In the genomic region with DNA sequence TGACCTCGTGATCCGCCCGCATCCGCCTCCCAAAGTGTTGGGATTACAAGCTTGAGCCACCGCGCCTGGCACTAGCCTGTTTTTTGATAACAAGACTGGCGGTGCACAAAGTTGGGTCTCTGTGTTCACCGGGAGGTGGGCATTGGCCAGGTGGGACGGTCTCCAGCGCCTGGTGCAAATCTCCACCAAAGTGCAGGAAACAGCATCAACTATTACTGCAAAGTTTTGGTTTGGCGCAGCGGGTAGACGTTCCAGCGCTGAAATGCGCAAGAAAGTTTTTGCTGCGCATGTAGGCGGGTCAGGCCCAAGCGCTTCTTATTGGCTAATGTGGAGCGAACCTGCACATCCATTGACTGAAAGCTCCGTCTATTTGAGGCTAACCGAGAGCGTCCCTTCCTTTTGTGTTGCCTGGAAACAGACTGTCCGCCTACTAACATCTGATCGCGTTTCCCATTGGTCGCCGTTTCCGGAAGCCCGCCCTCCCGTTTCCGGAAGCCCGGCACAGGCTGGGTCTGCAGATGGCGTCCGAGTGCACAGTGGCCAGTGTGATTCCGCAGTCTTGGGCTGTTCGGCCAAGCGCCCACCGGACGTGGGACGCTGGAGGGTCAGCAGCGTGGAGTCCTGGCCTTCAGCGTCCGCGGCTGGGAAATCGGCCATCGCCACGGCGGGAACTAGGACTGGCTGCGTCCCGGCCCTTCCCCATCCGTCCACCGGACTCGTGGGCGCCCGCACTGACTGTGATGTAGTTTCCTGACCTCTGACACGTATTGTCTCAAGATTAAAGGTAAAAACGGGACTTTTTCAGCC, we compare ENCODE assay signal across 1 cellular context.
TF ChIP-seq lines count a peak whose summit lies in the region.

No MANE protein-coding gene starts in this region.

TF ChIP-seq in HepG2, 621 proteins besides CTCF, POLR2A, EP300 and RAD21 (continued from another document and continues in another):
- TF ChIP-seq POLR2AphosphoS2 (IDR thresholded peaks at IDR 0.05; ENCODE audit: low read depth, low read length): no peak
- 0 out of 2 replicates have a peak, but pooled peaks have one; percentile 33 for TF ChIP-seq ZNF256 (CRISPR knock-in tag; conservative IDR thresholded peaks at IDR 0.05)
- no peak for TF ChIP-seq RFXAP (CRISPR knock-in tag; IDR thresholded peaks at IDR 0.05; ENCODE audit: borderline replicate concordance)
- TF ChIP-seq MLLT10 (CRISPR knock-in tag; IDR thresholded peaks at IDR 0.05): no peak
- no peak for TF ChIP-seq PITX1 (CRISPR knock-in tag; IDR thresholded peaks at IDR 0.05)
- no peak for TF ChIP-seq ZNF878 (CRISPR knock-in tag; IDR thresholded peaks at IDR 0.05)
- TF ChIP-seq CCAR2 (optimal IDR thresholded peaks at IDR 0.05; ENCODE audit: low read depth, low read length): no peak
- no peak for TF ChIP-seq ZNF234 (CRISPR knock-in tag; conservative IDR thresholded peaks at IDR 0.05)
- TF ChIP-seq SMC3 (IDR thresholded peaks at IDR 0.05; ENCODE audit: low read length): no peak
- TF ChIP-seq ZBTB8A (CRISPR knock-in tag; IDR thresholded peaks at IDR 0.05; ENCODE audit: borderline replicate concordance, low read depth): no peak
- peak; percentile 34 for TF ChIP-seq TEAD3 (CRISPR knock-in tag; optimal IDR thresholded peaks at IDR 0.05; ENCODE audit: borderline replicate concordance)
- TF ChIP-seq CBX5 (CRISPR knock-in tag; IDR thresholded peaks at IDR 0.05; ENCODE audit: borderline replicate concordance): no peak
- TF ChIP-seq SIN3A (IDR thresholded peaks at IDR 0.05; ENCODE audit: borderline replicate concordance, low read depth, low read length): peak; percentile 82; the same call in 1 of the 2 replicates
- TF ChIP-seq SP1 (IDR thresholded peaks at IDR 0.05): no peak
- peak; percentile 46; the same call in 1 of the 2 replicates for TF ChIP-seq SP1 (CRISPR knock-in tag; IDR thresholded peaks at IDR 0.05)
- peak; percentile 88 for TF ChIP-seq KMT2B (CRISPR knock-in tag; IDR thresholded peaks at IDR 0.05)
- TF ChIP-seq GABPA (IDR thresholded peaks at IDR 0.05; ENCODE audit: low read depth, low read length): peak; percentile 99
- peak; percentile 98 for TF ChIP-seq GABPA (CRISPR knock-in tag; IDR thresholded peaks at IDR 0.05; ENCODE audit: low read depth)
- no peak for TF ChIP-seq CSRNP2 (CRISPR knock-in tag; conservative IDR thresholded peaks at IDR 0.05; ENCODE audit: low read depth)
- TF ChIP-seq CCDC6 (CRISPR knock-in tag; IDR thresholded peaks at IDR 0.05): peak; percentile 72; the same call in 1 of the 2 replicates
- TF ChIP-seq LBX2 (CRISPR knock-in tag; IDR thresholded peaks at IDR 0.05; ENCODE audit: borderline replicate concordance): no peak
- TF ChIP-seq ZMAT3 (CRISPR knock-in tag; conservative IDR thresholded peaks at IDR 0.05): no peak
- TF ChIP-seq ADNP (CRISPR knock-in tag; IDR thresholded peaks at IDR 0.05): no peak
- TF ChIP-seq, protein P1, sequence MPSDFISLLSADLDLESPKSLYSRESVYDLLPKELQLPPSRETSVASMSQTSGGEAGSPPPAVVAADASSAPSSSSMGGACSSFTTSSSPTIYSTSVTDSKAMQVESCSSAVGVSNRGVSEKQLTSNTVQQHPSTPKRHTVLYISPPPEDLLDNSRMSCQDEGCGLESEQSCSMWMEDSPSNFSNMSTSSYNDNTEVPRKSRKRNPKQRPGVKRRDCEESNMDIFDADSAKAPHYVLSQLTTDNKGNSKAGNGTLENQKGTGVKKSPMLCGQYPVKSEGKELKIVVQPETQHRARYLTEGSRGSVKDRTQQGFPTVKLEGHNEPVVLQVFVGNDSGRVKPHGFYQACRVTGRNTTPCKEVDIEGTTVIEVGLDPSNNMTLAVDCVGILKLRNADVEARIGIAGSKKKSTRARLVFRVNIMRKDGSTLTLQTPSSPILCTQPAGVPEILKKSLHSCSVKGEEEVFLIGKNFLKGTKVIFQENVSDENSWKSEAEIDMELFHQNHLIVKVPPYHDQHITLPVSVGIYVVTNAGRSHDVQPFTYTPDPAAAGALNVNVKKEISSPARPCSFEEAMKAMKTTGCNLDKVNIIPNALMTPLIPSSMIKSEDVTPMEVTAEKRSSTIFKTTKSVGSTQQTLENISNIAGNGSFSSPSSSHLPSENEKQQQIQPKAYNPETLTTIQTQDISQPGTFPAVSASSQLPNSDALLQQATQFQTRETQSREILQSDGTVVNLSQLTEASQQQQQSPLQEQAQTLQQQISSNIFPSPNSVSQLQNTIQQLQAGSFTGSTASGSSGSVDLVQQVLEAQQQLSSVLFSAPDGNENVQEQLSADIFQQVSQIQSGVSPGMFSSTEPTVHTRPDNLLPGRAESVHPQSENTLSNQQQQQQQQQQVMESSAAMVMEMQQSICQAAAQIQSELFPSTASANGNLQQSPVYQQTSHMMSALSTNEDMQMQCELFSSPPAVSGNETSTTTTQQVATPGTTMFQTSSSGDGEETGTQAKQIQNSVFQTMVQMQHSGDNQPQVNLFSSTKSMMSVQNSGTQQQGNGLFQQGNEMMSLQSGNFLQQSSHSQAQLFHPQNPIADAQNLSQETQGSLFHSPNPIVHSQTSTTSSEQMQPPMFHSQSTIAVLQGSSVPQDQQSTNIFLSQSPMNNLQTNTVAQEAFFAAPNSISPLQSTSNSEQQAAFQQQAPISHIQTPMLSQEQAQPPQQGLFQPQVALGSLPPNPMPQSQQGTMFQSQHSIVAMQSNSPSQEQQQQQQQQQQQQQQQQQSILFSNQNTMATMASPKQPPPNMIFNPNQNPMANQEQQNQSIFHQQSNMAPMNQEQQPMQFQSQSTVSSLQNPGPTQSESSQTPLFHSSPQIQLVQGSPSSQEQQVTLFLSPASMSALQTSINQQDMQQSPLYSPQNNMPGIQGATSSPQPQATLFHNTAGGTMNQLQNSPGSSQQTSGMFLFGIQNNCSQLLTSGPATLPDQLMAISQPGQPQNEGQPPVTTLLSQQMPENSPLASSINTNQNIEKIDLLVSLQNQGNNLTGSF (CRISPR knock-in tag; IDR thresholded peaks at IDR 0.05): no peak
- no peak for TF ChIP-seq NR3C1 (CRISPR knock-in tag; IDR thresholded peaks at IDR 0.05)
- TF ChIP-seq ZNF839 (CRISPR knock-in tag; IDR thresholded peaks at IDR 0.05; ENCODE audit: borderline replicate concordance): no peak
- TF ChIP-seq TOPORS (CRISPR knock-in tag; IDR thresholded peaks at IDR 0.05): peak; percentile 52; the same call in 1 of the 2 replicates
- TF ChIP-seq ZBED4 (CRISPR knock-in tag; IDR thresholded peaks at IDR 0.05; ENCODE audit: borderline replicate concordance): no peak
- no peak for TF ChIP-seq NCOA1 (CRISPR knock-in tag; IDR thresholded peaks at IDR 0.05)
- TF ChIP-seq GLMP (CRISPR knock-in tag; IDR thresholded peaks at IDR 0.05; ENCODE audit: borderline replicate concordance): no peak
- 0 out of 2 replicates have a peak, but pooled peaks have one; percentile 27 for TF ChIP-seq ZSCAN9 (CRISPR knock-in tag; IDR thresholded peaks at IDR 0.05; ENCODE audit: borderline replicate concordance)
- TF ChIP-seq ARHGAP35 (CRISPR knock-in tag; IDR thresholded peaks at IDR 0.05; ENCODE audit: borderline replicate concordance): 0 out of 2 replicates have a peak, but pooled peaks have one; percentile 57
- TF ChIP-seq, protein P2, sequence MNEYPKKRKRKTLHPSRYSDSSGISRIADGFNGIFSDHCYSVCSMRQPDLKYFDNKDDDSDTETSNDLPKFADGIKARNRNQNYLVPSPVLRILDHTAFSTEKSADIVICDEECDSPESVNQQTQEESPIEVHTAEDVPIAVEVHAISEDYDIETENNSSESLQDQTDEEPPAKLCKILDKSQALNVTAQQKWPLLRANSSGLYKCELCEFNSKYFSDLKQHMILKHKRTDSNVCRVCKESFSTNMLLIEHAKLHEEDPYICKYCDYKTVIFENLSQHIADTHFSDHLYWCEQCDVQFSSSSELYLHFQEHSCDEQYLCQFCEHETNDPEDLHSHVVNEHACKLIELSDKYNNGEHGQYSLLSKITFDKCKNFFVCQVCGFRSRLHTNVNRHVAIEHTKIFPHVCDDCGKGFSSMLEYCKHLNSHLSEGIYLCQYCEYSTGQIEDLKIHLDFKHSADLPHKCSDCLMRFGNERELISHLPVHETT (CRISPR knock-in tag; conservative IDR thresholded peaks at IDR 0.05): no peak
- 0 out of 2 replicates have a peak, but pooled peaks have one; percentile 44 for TF ChIP-seq TFDP2 (CRISPR knock-in tag; IDR thresholded peaks at IDR 0.05)
- no peak for TF ChIP-seq ZNF775 (CRISPR knock-in tag; IDR thresholded peaks at IDR 0.05; ENCODE audit: borderline replicate concordance)
- peak; percentile 64; the same call in 1 of the 2 replicates for TF ChIP-seq ZNF768 (CRISPR knock-in tag; IDR thresholded peaks at IDR 0.05)
- TF ChIP-seq, protein P3, sequence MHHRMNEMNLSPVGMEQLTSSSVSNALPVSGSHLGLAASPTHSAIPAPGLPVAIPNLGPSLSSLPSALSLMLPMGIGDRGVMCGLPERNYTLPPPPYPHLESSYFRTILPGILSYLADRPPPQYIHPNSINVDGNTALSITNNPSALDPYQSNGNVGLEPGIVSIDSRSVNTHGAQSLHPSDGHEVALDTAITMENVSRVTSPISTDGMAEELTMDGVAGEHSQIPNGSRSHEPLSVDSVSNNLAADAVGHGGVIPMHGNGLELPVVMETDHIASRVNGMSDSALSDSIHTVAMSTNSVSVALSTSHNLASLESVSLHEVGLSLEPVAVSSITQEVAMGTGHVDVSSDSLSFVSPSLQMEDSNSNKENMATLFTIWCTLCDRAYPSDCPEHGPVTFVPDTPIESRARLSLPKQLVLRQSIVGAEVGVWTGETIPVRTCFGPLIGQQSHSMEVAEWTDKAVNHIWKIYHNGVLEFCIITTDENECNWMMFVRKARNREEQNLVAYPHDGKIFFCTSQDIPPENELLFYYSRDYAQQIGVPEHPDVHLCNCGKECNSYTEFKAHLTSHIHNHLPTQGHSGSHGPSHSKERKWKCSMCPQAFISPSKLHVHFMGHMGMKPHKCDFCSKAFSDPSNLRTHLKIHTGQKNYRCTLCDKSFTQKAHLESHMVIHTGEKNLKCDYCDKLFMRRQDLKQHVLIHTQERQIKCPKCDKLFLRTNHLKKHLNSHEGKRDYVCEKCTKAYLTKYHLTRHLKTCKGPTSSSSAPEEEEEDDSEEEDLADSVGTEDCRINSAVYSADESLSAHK (CRISPR knock-in tag; IDR thresholded peaks at IDR 0.05; ENCODE audit: borderline replicate concordance): no peak
- TF ChIP-seq ZNF382 (CRISPR knock-in tag; IDR thresholded peaks at IDR 0.05; ENCODE audit: borderline replicate concordance): no peak
- TF ChIP-seq ZNF562 (CRISPR knock-in tag; IDR thresholded peaks at IDR 0.05; ENCODE audit: borderline replicate concordance): no peak
- no peak for TF ChIP-seq SMAD9 (CRISPR knock-in tag; IDR thresholded peaks at IDR 0.05)
- TF ChIP-seq ZNF143 (CRISPR knock-in tag; IDR thresholded peaks at IDR 0.05): peak; percentile 71
- TF ChIP-seq ZNF720 (CRISPR knock-in tag; IDR thresholded peaks at IDR 0.05): no peak
- TF ChIP-seq ZMYM3 (CRISPR knock-in tag; IDR thresholded peaks at IDR 0.05): no peak
- TF ChIP-seq KLF11 (CRISPR knock-in tag; IDR thresholded peaks at IDR 0.05): no peak
